Comparison of ENCODE assay signal across 1 cellular context in genomic region chr1:116372186-116372585, GRCh38.
TF ChIP-seq lines count a peak whose summit lies in the region.

No MANE protein-coding gene starts in this region.

TF ChIP-seq in GM23338, 12 proteins besides CTCF, POLR2A, EP300 and RAD21 (continued from another document):
- TF ChIP-seq ZNF462 (CRISPR knock-in tag; IDR thresholded peaks at IDR 0.05) (no peak), EZH2 (IDR thresholded peaks at IDR 0.05; ENCODE audit: low read depth, unreplicated experiment) (no peak), NANOG (IDR thresholded peaks at IDR 0.05; ENCODE audit: borderline replicate concordance) (no peak)
- TF ChIP-seq, protein P1, sequence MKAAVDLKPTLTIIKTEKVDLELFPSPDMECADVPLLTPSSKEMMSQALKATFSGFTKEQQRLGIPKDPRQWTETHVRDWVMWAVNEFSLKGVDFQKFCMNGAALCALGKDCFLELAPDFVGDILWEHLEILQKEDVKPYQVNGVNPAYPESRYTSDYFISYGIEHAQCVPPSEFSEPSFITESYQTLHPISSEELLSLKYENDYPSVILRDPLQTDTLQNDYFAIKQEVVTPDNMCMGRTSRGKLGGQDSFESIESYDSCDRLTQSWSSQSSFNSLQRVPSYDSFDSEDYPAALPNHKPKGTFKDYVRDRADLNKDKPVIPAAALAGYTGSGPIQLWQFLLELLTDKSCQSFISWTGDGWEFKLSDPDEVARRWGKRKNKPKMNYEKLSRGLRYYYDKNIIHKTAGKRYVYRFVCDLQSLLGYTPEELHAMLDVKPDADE (IDR thresholded peaks at IDR 0.05) = no peak
TF ChIP-seq in GM23338: peak in this region for 0.
